In genomic region chr11:77037057-77037456, GRCh38 we compare ENCODE assay signal across 27 cellular contexts. TPM values are rescaled to one million over a fixed set of nuclear protein-coding genes. Genes with fewer than 3 reads are reported as not detected.
"Had no signal": no experiment of that assay in that cellular context is flagged by ENCODE, and none has a peak within 500 bp of the region (broad histone marks: within the 10 kb centered on the region; RNA-seq: fewer than 3 reads in every experiment).

No MANE protein-coding gene starts in this region.

- H3K4me1 ChIP-seq: parathyroid adenoma, right lobe of liver had no signal

- H3K27ac Mint-ChIP-seq: immature natural killer cell; naive B cell; nephron; stimulated activated effector memory CD8-positive, alpha-beta T cell treated with anti-CD3 and anti-CD28 coated beads, Interleukin-12 subunit alpha, Interleukin-12 subunit beta, amount 100 ng/mL, for 72 hours had no signal

- H3K36me3 Mint-ChIP-seq: naive B cell; stimulated activated effector memory CD8-positive, alpha-beta T cell treated with anti-CD3 and anti-CD28 coated beads, Interleukin-12 subunit alpha, Interleukin-12 subunit beta, amount 100 ng/mL, for 72 hours had no signal

- H3K36me3 ChIP-seq: gastrocnemius medialis, heart right ventricle, left ventricle myocardium inferior, lower lobe of right lung, right lobe of liver, suprapubic skin, thyroid gland, upper lobe of right lung, vagina had no signal

- H3K4me3 Mint-ChIP-seq: immature natural killer cell; stimulated activated effector memory CD8-positive, alpha-beta T cell treated with anti-CD3 and anti-CD28 coated beads, Interleukin-12 subunit alpha, Interleukin-12 subunit beta, amount 100 ng/mL, for 72 hours had no signal

- H3K9me3 Mint-ChIP-seq: dendritic cell treated with granulocyte-macrophage colony-stimulating factor and Interleukin-4, amounts not matched to agents 40 ng/mL and 50 ng/mL, for 4 days; immature natural killer cell; nephron; stimulated activated effector memory CD8-positive, alpha-beta T cell treated with anti-CD3 and anti-CD28 coated beads, Interleukin-12 subunit alpha, Interleukin-12 subunit beta, amount 100 ng/mL, for 72 hours had no signal

- H3K9me3 ChIP-seq: gastrocnemius medialis, heart right ventricle, left ventricle myocardium inferior, lower lobe of right lung, psoas muscle, right lobe of liver, suprapubic skin, thyroid gland, upper lobe of right lung, vagina had no signal

- H3K4me3 ChIP-seq: gastrocnemius medialis, heart right ventricle, left ventricle myocardium inferior, lower lobe of right lung, psoas muscle, right lobe of liver, suprapubic skin, thyroid gland, upper lobe of right lung, vagina had no signal

- H3K27me3 ChIP-seq: vagina had no signal

- ATAC-seq: gastrocnemius medialis; heart right ventricle; left cardiac atrium; psoas muscle; stimulated activated effector memory CD8-positive, alpha-beta T cell treated with anti-CD3 and anti-CD28 coated beads, Interleukin-12 subunit alpha, Interleukin-12 subunit beta, amount 100 ng/mL, for 72 hours; stimulated activated naive CD8-positive, alpha-beta T cell treated with anti-CD3 and anti-CD28 coated beads, Interleukin-15, Interleukin-2, amounts not matched to agents 100 U/mL and 50 U/mL, for 24 hours; upper lobe of right lung had no signal

- H3K27ac ChIP-seq: gastrocnemius medialis, heart right ventricle, left ventricle myocardium inferior, lower lobe of right lung, parathyroid adenoma, psoas muscle, right lobe of liver, suprapubic skin, thyroid gland, upper lobe of right lung, vagina had no signal

- H3K4me1 Mint-ChIP-seq: nephron had no signal

- DNase-seq: gastrocnemius medialis; heart right ventricle; immature natural killer cell; left cardiac atrium; left ventricle myocardium inferior; lower lobe of right lung; mesenchymal stem cell; midbrain; naive B cell; psoas muscle; retina; right lobe of liver; stimulated activated CD4-positive, alpha-beta T cell treated with anti-CD3 and anti-CD28 coated beads, Interleukin-4, amount 100 ng/mL, for 1 hour; stimulated activated CD8-positive, alpha-beta memory T cell treated with anti-CD3 and anti-CD28 coated beads, Interleukin-4, amount 100 ng/mL, for 48 hours; stimulated activated naive CD8-positive, alpha-beta T cell treated with anti-CD3 and anti-CD28 coated beads, Interleukin-15, Interleukin-2, amounts not matched to agents 100 U/mL and 50 U/mL, for 24 hours; thyroid gland; upper lobe of right lung had no signal

RNA-seq across cellular contexts. Expression of gene B3GNT6, which starts 2.9 kb away (rescaled TPM):
- total RNA-seq: endothelial cell of umbilical vein, fibroblast of lung, heart right ventricle, left cardiac atrium, left ventricle myocardium inferior, lower lobe of right lung, omental fat pad, right lobe of liver, suprapubic skin, upper lobe of right lung, vagina had no signal
- polyA plus RNA-seq: endothelial cell of umbilical vein, fibroblast of lung, heart right ventricle, immature natural killer cell, keratinocyte, psoas muscle had no signal
